In genomic region chr1:174942547-174943255, GRCh38 we compare ENCODE assay signal across 1 cellular context.
TF ChIP-seq lines count a peak whose summit lies in the region.

No MANE protein-coding gene starts in this region.

TF ChIP-seq in HepG2, 621 proteins besides CTCF, POLR2A, EP300 and RAD21 (continued from another document and continues in another):
- TF ChIP-seq ZNF225 (CRISPR knock-in tag; IDR thresholded peaks at IDR 0.05) (no peak), POLR2G (IDR thresholded peaks at IDR 0.05; ENCODE audit: low read depth, low read length) (no peak), SNAI1 (CRISPR knock-in tag; IDR thresholded peaks at IDR 0.05; ENCODE audit: borderline replicate concordance) (no peak), ZNF567 (CRISPR knock-in tag; IDR thresholded peaks at IDR 0.05; ENCODE audit: borderline replicate concordance) (no peak), ZNF3 (CRISPR knock-in tag; IDR thresholded peaks at IDR 0.05) (no peak), MIER3 (CRISPR knock-in tag; IDR thresholded peaks at IDR 0.05; ENCODE audit: borderline replicate concordance) (peak; percentile 75; the same call in 1 of the 2 replicates), SMAD1 (CRISPR knock-in tag; IDR thresholded peaks at IDR 0.05; ENCODE audit: borderline replicate concordance, low read depth) (no peak), NFE2 (CRISPR knock-in tag; IDR thresholded peaks at IDR 0.05) (no peak), ZNF256 (CRISPR knock-in tag; conservative IDR thresholded peaks at IDR 0.05) (no peak), ZBTB33 (CRISPR knock-in tag; IDR thresholded peaks at IDR 0.05) (0 out of 2 replicates have a peak, but pooled peaks have one; percentile 12), RORA (CRISPR knock-in tag; IDR thresholded peaks at IDR 0.05) (no peak), FOXP4 (CRISPR knock-in tag; IDR thresholded peaks at IDR 0.05) (peak; percentile 75), MXI1 (IDR thresholded peaks at IDR 0.05; ENCODE audit: borderline replicate concordance, low read depth, low read length) (no peak; the same call in 2 of the 3 replicates), REXO4 (CRISPR knock-in tag; IDR thresholded peaks at IDR 0.05; ENCODE audit: borderline replicate concordance) (no peak), XBP1 (CRISPR knock-in tag; IDR thresholded peaks at IDR 0.05) (no peak), SMARCE1 (IDR thresholded peaks at IDR 0.05; ENCODE audit: borderline replicate concordance) (no peak), ZFAT (CRISPR knock-in tag; conservative IDR thresholded peaks at IDR 0.05) (no peak), KDM4B (CRISPR knock-in tag; IDR thresholded peaks at IDR 0.05) (0 out of 2 replicates have a peak, but pooled peaks have one; percentile 58), RBM39 (IDR thresholded peaks at IDR 0.05; ENCODE audit: low read depth, low read length, poor library complexity, severe bottlenecking) (no peak), ONECUT2 (CRISPR knock-in tag; IDR thresholded peaks at IDR 0.05) (no peak), ZNF841 (CRISPR knock-in tag; IDR thresholded peaks at IDR 0.05; ENCODE audit: borderline replicate concordance) (no peak), NKX3-1 (CRISPR knock-in tag; IDR thresholded peaks at IDR 0.05) (0 out of 2 replicates have a peak, but pooled peaks have one; percentile 43), CEBPZ (IDR thresholded peaks at IDR 0.05; ENCODE audit: low read length) (no peak), NPAS2 (CRISPR knock-in tag; IDR thresholded peaks at IDR 0.05; ENCODE audit: borderline replicate concordance) (no peak), SP5 (CRISPR knock-in tag; IDR thresholded peaks at IDR 0.05; ENCODE audit: borderline replicate concordance, low read depth) (no peak), TIGD3 (CRISPR knock-in tag; IDR thresholded peaks at IDR 0.05; ENCODE audit: borderline replicate concordance) (no peak), E2F5 (CRISPR knock-in tag; conservative IDR thresholded peaks at IDR 0.05) (no peak), ZBTB46 (CRISPR knock-in tag; IDR thresholded peaks at IDR 0.05; ENCODE audit: borderline replicate concordance) (no peak), KDM6A (CRISPR knock-in tag; IDR thresholded peaks at IDR 0.05; ENCODE audit: low read depth) (peak; percentile 75), HMGA1 (CRISPR knock-in tag; conservative IDR thresholded peaks at IDR 0.05) (no peak), ZNF44 (CRISPR knock-in tag; IDR thresholded peaks at IDR 0.05) (no peak), CENPX (CRISPR knock-in tag; IDR thresholded peaks at IDR 0.05) (no peak), MEF2D (CRISPR knock-in tag; IDR thresholded peaks at IDR 0.05) (peak; percentile 91), ZFX (CRISPR knock-in tag; IDR thresholded peaks at IDR 0.05; ENCODE audit: low read depth) (peak; percentile 35; the same call in 1 of the 2 replicates), ATF1 (CRISPR knock-in tag; IDR thresholded peaks at IDR 0.05) (no peak), ZFP36L1 (CRISPR knock-in tag; IDR thresholded peaks at IDR 0.05) (no peak), NFE2L1 (CRISPR knock-in tag; IDR thresholded peaks at IDR 0.05; ENCODE audit: borderline replicate concordance) (no peak), AHR (CRISPR knock-in tag; IDR thresholded peaks at IDR 0.05) (no peak), ZBTB1 (CRISPR knock-in tag; IDR thresholded peaks at IDR 0.05; ENCODE audit: borderline replicate concordance) (no peak), KLF15 (CRISPR knock-in tag; IDR thresholded peaks at IDR 0.05; ENCODE audit: borderline replicate concordance) (no peak), ZNF550 (CRISPR knock-in tag; IDR thresholded peaks at IDR 0.05; ENCODE audit: borderline replicate concordance) (no peak), ZNF691 (CRISPR knock-in tag; IDR thresholded peaks at IDR 0.05; ENCODE audit: borderline replicate concordance, low read depth) (no peak), ZNF337 (CRISPR knock-in tag; IDR thresholded peaks at IDR 0.05; ENCODE audit: borderline replicate concordance, low read depth) (no peak), ZSCAN29 (CRISPR knock-in tag; conservative IDR thresholded peaks at IDR 0.05) (no peak), TCF7L2 (IDR thresholded peaks at IDR 0.05; ENCODE audit: low read depth, low read length) (no peak), PAX8 (CRISPR knock-in tag; IDR thresholded peaks at IDR 0.05; ENCODE audit: borderline replicate concordance) (no peak), SMAD3 (CRISPR knock-in tag; IDR thresholded peaks at IDR 0.05) (peak; percentile 67), NFKB2 (CRISPR knock-in tag; IDR thresholded peaks at IDR 0.05; ENCODE audit: borderline replicate concordance) (no peak), ZNF33A (CRISPR knock-in tag; IDR thresholded peaks at IDR 0.05; ENCODE audit: borderline replicate concordance) (no peak), YEATS4 (CRISPR knock-in tag; IDR thresholded peaks at IDR 0.05; ENCODE audit: borderline replicate concordance) (peak; percentile 43; the same call in 1 of the 2 replicates), ZNF138 (CRISPR knock-in tag; IDR thresholded peaks at IDR 0.05; ENCODE audit: low read depth) (no peak), SP140L (CRISPR knock-in tag; IDR thresholded peaks at IDR 0.05; ENCODE audit: borderline replicate concordance) (0 out of 2 replicates have a peak, but pooled peaks have one; percentile 54), ASH2L (IDR thresholded peaks at IDR 0.05; ENCODE audit: insufficient read length, low read depth, low read length) (no peak), NFIB (CRISPR knock-in tag; IDR thresholded peaks at IDR 0.05; ENCODE audit: borderline replicate concordance) (no peak), ZNF772 (CRISPR knock-in tag; IDR thresholded peaks at IDR 0.05) (no peak), LBX2 (CRISPR knock-in tag; IDR thresholded peaks at IDR 0.05; ENCODE audit: borderline replicate concordance) (no peak), ZNF281 (CRISPR knock-in tag; IDR thresholded peaks at IDR 0.05; ENCODE audit: borderline replicate concordance) (peak; percentile 31; the same call in 1 of the 2 replicates), STAG1 (CRISPR knock-in tag; IDR thresholded peaks at IDR 0.05) (no peak), MAZ (IDR thresholded peaks at IDR 0.05; ENCODE audit: borderline replicate concordance, low read depth, low read length) (no peak), MAZ (CRISPR knock-in tag; IDR thresholded peaks at IDR 0.05; ENCODE audit: low read depth) (no peak)
